1 cellular context compared by ENCODE assay signal in the genomic region with DNA sequence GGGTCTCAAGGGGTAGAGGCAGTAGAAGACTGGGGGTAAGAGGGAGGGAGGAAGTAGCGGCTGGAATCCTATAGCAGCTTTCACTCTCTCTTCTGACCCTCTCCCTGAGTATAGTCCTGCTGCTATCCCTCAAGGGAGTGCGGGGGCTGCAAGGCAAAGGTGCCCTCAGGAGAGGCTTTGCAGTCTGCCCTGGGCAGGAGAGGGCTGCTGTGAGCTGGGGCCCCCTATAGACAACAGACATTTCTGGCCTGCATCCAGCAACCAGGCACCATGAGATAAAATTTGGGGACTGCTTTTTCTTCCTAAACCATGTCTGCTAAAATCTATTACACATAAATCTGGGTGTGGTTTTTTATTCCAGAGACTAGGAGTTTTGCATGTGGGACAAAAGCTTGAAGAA.
TF ChIP-seq lines count a peak whose summit lies in the region.

No MANE protein-coding gene starts in this region.

TF ChIP-seq in GM23338, 12 proteins besides CTCF, POLR2A, EP300 and RAD21:
- TF ChIP-seq JUNB (IDR thresholded peaks at IDR 0.05; ENCODE audit: unreplicated experiment) (no peak), NANOG (IDR thresholded peaks at IDR 0.05; ENCODE audit: borderline replicate concordance) (no peak), EZH2 (IDR thresholded peaks at IDR 0.05; ENCODE audit: low read depth, unreplicated experiment) (no peak), STAT1 (IDR thresholded peaks at IDR 0.05; ENCODE audit: unreplicated experiment) (no peak), EZH2phosphoT487 (IDR thresholded peaks at IDR 0.05; ENCODE audit: unreplicated experiment) (no peak), ZNF331 (CRISPR knock-in tag; IDR thresholded peaks at IDR 0.05; ENCODE audit: low read depth) (no peak), CREB1 (CRISPR knock-in tag; IDR thresholded peaks at IDR 0.05; ENCODE audit: low read depth) (no peak), POLR2AphosphoS5 (IDR thresholded peaks at IDR 0.05; ENCODE audit: low read depth) (no peak), ZNF114 (CRISPR knock-in tag; IDR thresholded peaks at IDR 0.05) (no peak)
- TF ChIP-seq, protein P1, sequence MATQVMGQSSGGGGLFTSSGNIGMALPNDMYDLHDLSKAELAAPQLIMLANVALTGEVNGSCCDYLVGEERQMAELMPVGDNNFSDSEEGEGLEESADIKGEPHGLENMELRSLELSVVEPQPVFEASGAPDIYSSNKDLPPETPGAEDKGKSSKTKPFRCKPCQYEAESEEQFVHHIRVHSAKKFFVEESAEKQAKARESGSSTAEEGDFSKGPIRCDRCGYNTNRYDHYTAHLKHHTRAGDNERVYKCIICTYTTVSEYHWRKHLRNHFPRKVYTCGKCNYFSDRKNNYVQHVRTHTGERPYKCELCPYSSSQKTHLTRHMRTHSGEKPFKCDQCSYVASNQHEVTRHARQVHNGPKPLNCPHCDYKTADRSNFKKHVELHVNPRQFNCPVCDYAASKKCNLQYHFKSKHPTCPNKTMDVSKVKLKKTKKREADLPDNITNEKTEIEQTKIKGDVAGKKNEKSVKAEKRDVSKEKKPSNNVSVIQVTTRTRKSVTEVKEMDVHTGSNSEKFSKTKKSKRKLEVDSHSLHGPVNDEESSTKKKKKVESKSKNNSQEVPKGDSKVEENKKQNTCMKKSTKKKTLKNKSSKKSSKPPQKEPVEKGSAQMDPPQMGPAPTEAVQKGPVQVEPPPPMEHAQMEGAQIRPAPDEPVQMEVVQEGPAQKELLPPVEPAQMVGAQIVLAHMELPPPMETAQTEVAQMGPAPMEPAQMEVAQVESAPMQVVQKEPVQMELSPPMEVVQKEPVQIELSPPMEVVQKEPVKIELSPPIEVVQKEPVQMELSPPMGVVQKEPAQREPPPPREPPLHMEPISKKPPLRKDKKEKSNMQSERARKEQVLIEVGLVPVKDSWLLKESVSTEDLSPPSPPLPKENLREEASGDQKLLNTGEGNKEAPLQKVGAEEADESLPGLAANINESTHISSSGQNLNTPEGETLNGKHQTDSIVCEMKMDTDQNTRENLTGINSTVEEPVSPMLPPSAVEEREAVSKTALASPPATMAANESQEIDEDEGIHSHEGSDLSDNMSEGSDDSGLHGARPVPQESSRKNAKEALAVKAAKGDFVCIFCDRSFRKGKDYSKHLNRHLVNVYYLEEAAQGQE (IDR thresholded peaks at IDR 0.05; ENCODE audit: unreplicated experiment) = no peak
- TF ChIP-seq, protein P2, sequence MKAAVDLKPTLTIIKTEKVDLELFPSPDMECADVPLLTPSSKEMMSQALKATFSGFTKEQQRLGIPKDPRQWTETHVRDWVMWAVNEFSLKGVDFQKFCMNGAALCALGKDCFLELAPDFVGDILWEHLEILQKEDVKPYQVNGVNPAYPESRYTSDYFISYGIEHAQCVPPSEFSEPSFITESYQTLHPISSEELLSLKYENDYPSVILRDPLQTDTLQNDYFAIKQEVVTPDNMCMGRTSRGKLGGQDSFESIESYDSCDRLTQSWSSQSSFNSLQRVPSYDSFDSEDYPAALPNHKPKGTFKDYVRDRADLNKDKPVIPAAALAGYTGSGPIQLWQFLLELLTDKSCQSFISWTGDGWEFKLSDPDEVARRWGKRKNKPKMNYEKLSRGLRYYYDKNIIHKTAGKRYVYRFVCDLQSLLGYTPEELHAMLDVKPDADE (IDR thresholded peaks at IDR 0.05) = no peak
- TF ChIP-seq, protein P3, sequence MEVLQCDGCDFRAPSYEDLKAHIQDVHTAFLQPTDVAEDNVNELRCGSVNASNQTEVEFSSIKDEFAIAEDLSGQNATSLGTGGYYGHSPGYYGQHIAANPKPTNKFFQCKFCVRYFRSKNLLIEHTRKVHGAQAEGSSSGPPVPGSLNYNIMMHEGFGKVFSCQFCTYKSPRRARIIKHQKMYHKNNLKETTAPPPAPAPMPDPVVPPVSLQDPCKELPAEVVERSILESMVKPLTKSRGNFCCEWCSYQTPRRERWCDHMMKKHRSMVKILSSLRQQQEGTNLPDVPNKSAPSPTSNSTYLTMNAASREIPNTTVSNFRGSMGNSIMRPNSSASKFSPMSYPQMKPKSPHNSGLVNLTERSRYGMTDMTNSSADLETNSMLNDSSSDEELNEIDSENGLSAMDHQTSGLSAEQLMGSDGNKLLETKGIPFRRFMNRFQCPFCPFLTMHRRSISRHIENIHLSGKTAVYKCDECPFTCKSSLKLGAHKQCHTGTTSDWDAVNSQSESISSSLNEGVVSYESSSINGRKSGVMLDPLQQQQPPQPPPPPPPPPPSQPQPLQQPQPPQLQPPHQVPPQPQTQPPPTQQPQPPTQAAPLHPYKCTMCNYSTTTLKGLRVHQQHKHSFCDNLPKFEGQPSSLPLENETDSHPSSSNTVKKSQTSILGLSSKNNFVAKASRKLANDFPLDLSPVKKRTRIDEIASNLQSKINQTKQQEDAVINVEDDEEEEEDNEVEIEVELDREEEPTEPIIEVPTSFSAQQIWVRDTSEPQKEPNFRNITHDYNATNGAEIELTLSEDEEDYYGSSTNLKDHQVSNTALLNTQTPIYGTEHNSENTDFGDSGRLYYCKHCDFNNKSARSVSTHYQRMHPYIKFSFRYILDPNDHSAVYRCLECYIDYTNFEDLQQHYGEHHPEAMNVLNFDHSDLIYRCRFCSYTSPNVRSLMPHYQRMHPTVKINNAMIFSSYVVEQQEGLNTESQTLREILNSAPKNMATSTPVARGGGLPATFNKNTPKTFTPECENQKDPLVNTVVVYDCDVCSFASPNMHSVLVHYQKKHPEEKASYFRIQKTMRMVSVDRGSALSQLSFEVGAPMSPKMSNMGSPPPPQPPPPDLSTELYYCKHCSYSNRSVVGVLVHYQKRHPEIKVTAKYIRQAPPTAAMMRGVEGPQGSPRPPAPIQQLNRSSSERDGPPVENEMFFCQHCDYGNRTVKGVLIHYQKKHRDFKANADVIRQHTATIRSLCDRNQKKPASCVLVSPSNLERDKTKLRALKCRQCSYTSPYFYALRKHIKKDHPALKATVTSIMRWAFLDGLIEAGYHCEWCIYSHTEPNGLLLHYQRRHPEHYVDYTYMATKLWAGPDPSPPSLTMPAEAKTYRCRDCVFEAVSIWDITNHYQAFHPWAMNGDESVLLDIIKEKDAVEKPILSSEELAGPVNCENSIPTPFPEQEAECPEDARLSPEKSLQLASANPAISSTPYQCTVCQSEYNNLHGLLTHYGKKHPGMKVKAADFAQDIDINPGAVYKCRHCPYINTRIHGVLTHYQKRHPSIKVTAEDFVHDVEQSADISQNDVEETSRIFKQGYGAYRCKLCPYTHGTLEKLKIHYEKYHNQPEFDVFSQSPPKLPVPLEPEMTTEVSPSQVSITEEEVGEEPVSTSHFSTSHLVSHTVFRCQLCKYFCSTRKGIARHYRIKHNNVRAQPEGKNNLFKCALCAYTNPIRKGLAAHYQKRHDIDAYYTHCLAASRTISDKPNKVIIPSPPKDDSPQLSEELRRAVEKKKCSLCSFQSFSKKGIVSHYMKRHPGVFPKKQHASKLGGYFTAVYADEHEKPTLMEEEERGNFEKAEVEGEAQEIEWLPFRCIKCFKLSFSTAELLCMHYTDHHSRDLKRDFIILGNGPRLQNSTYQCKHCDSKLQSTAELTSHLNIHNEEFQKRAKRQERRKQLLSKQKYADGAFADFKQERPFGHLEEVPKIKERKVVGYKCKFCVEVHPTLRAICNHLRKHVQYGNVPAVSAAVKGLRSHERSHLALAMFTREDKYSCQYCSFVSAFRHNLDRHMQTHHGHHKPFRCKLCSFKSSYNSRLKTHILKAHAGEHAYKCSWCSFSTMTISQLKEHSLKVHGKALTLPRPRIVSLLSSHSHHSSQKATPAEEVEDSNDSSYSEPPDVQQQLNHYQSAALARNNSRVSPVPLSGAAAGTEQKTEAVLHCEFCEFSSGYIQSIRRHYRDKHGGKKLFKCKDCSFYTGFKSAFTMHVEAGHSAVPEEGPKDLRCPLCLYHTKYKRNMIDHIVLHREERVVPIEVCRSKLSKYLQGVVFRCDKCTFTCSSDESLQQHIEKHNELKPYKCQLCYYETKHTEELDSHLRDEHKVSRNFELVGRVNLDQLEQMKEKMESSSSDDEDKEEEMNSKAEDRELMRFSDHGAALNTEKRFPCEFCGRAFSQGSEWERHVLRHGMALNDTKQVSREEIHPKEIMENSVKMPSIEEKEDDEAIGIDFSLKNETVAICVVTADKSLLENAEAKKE (CRISPR knock-in tag; IDR thresholded peaks at IDR 0.05) = no peak
